ENCODE assay signal across 1 cellular context in genomic region chr12:124332068-124332672, GRCh38.
TF ChIP-seq lines count a peak whose summit lies in the region.

No MANE protein-coding gene starts in this region.

TF ChIP-seq in HEK293, 187 proteins besides CTCF, POLR2A, EP300 and RAD21 (continued from another document):
- TF ChIP-seq ELK4 (IDR thresholded peaks at IDR 0.05; ENCODE audit: borderline replicate concordance, low read depth, low read length) (no peak), ZBTB7A (tag by site-specific recombination; IDR thresholded peaks at IDR 0.05; ENCODE audit: low read depth) (no peak), ZBTB6 (tag by site-specific recombination; IDR thresholded peaks at IDR 0.05) (no peak), ZNF148 (tag by site-specific recombination; IDR thresholded peaks at IDR 0.05; ENCODE audit: borderline replicate concordance) (no peak), ZNF610 (tag by site-specific recombination; IDR thresholded peaks at IDR 0.05; ENCODE audit: borderline replicate concordance) (no peak), HOXC10 (CRISPR knock-in tag; IDR thresholded peaks at IDR 0.05) (no peak), ZFHX2 (tag by site-specific recombination; conservative IDR thresholded peaks at IDR 0.05) (0 out of 2 replicates have a peak, but pooled peaks have one; percentile 39), SCRT1 (tag by site-specific recombination; IDR thresholded peaks at IDR 0.05; ENCODE audit: borderline replicate concordance) (0 out of 2 replicates have a peak, but pooled peaks have one; percentile 65), ZNF169 (tag by site-specific recombination; IDR thresholded peaks at IDR 0.05) (no peak), PRDM6 (tag by site-specific recombination; IDR thresholded peaks at IDR 0.05) (no peak), SCRT2 (tag by site-specific recombination; IDR thresholded peaks at IDR 0.05) (peak; percentile 86), SALL2 (tag by site-specific recombination; IDR thresholded peaks at IDR 0.05; ENCODE audit: borderline replicate concordance) (no peak), ZSCAN5A (tag by site-specific recombination; IDR thresholded peaks at IDR 0.05) (no peak), GLI4 (tag by site-specific recombination; IDR thresholded peaks at IDR 0.05) (no peak), ZNF2 (tag by site-specific recombination; IDR thresholded peaks at IDR 0.05) (no peak), HIC1 (tag by site-specific recombination; IDR thresholded peaks at IDR 0.05) (no peak), ZNF324 (tag by site-specific recombination; IDR thresholded peaks at IDR 0.05) (no peak), ZNF600 (tag by site-specific recombination; IDR thresholded peaks at IDR 0.05) (no peak), ZNF140 (tag by site-specific recombination; IDR thresholded peaks at IDR 0.05) (no peak), ZNF518A (tag by site-specific recombination; conservative IDR thresholded peaks at IDR 0.05; ENCODE audit: low read depth) (no peak)
